14 cellular contexts compared by ENCODE assay signal in genomic region chr9:70587143-70587710, GRCh38.
DNase-seq lines count a peak whose midpoint lies in the region; ATAC-seq lines count a peak whose summit lies in the region.
"Had no signal": no experiment of that assay in that cellular context is flagged by ENCODE, and none has a peak within 500 bp of the region (broad histone marks: within the 10 kb centered on the region; RNA-seq: fewer than 3 reads in every experiment).

No MANE protein-coding gene starts in this region.

- peaks cover 6% of the 10 kb centered on the region for H3K27me3 Mint-ChIP-seq in T-helper 17 cell
- H3K27me3 Mint-ChIP-seq: activated naive CD4-positive, alpha-beta T cell treated with anti-CD3 and anti-CD28 coated beads, Interleukin-2, amount 10 ng/mL, durations not matched to agents 7 days and 5 days had no signal

- ATAC-seq in left cardiac atrium (peak; percentile 76 to 77), sciatic nerve (peak; percentile 26), GM18511 (IDR thresholded peaks at IDR 0.05; ENCODE audit: unreplicated experiment) (no peak), T-helper 17 cell (no peak)
- ATAC-seq: stimulated activated effector memory CD8-positive, alpha-beta T cell treated with anti-CD3 and anti-CD28 coated beads, Interleukin-12 subunit alpha, Interleukin-12 subunit beta, amount 100 ng/mL, for 72 hours had no signal

- no peaks in the 10 kb centered on the region for H3K9me3 ChIP-seq in T-helper 17 cell (ENCODE audit: control insufficient read depth, low read length, poor library complexity, severe bottlenecking)

- H3K4me1 Mint-ChIP-seq in T-helper 17 cell: no peaks in the 10 kb centered on the region
- H3K4me1 Mint-ChIP-seq: activated B cell treated with CpG ODN at 0.5 μM for 24 hours; activated naive CD4-positive, alpha-beta T cell treated with anti-CD3 and anti-CD28 coated beads, Interleukin-2, amount 10 ng/mL, durations not matched to agents 7 days and 5 days; stimulated activated effector memory CD8-positive, alpha-beta T cell treated with anti-CD3 and anti-CD28 coated beads, Interleukin-12 subunit alpha, Interleukin-12 subunit beta, amount 100 ng/mL, for 72 hours had no signal

- no peak overlapping the region for H3K4me3 Mint-ChIP-seq in T-helper 17 cell
- H3K4me3 Mint-ChIP-seq: activated B cell treated with CpG ODN at 0.5 μM for 24 hours; activated naive CD4-positive, alpha-beta T cell treated with anti-CD3 and anti-CD28 coated beads, Interleukin-2, amount 10 ng/mL, durations not matched to agents 7 days and 5 days; stimulated activated effector memory CD8-positive, alpha-beta T cell treated with anti-CD3 and anti-CD28 coated beads, Interleukin-12 subunit alpha, Interleukin-12 subunit beta, amount 100 ng/mL, for 72 hours had no signal

- DNase-seq in EH (ENCODE audit: low read depth) (peak; percentile 95), astrocyte of the hippocampus (ENCODE audit: low read depth, low spot score) (peak; percentile 83), left cardiac atrium (no peak), sciatic nerve (ENCODE audit: low spot score) (no peak), HPDE6-E6E7 (ENCODE audit: extremely low spot score) (no peak), T-helper 17 cell (no peak)
- no peak for DNase-seq in activated CD8-positive, alpha-beta memory T cell treated with anti-CD3 and anti-CD28 coated beads for 24 hours
- DNase-seq: activated B cell treated with CpG ODN at 0.5 μM for 24 hours; activated naive CD4-positive, alpha-beta T cell treated with anti-CD3 and anti-CD28 coated beads, Interleukin-2, amount 10 ng/mL, durations not matched to agents 7 days and 5 days; glutamatergic neuron; KG1; NCI-H82 had no signal

- intact Hi-C loops in left cardiac atrium (cut with DNase I) (loop anchor here in 1 of 2 donors (5.0 kb wide), 1 partner anchor 100 kb away; no protein-coding TSS in a partner anchor), sciatic nerve (cut with DNase I) (no loop called here)

- no peak overlapping the region for H3K27ac Mint-ChIP-seq in T-helper 17 cell
- H3K27ac Mint-ChIP-seq: activated B cell treated with CpG ODN at 0.5 μM for 24 hours; activated naive CD4-positive, alpha-beta T cell treated with anti-CD3 and anti-CD28 coated beads, Interleukin-2, amount 10 ng/mL, durations not matched to agents 7 days and 5 days; stimulated activated effector memory CD8-positive, alpha-beta T cell treated with anti-CD3 and anti-CD28 coated beads, Interleukin-12 subunit alpha, Interleukin-12 subunit beta, amount 100 ng/mL, for 72 hours had no signal

- no peaks in the 10 kb centered on the region for H3K36me3 Mint-ChIP-seq in T-helper 17 cell (ENCODE audit: low read depth)
- H3K36me3 Mint-ChIP-seq: activated naive CD4-positive, alpha-beta T cell treated with anti-CD3 and anti-CD28 coated beads, Interleukin-2, amount 10 ng/mL, durations not matched to agents 7 days and 5 days; stimulated activated effector memory CD8-positive, alpha-beta T cell treated with anti-CD3 and anti-CD28 coated beads, Interleukin-12 subunit alpha, Interleukin-12 subunit beta, amount 100 ng/mL, for 72 hours had no signal

Comparison
In these comparisons a context has a peak if more than half of its experiments do, and no peak if none do; other contexts are left out.
1. DNase-seq: peak in EH (single experiment) and astrocyte of the hippocampus (single experiment); none in left cardiac atrium (single experiment), sciatic nerve (single experiment), HPDE6-E6E7 (single experiment), activated CD8-positive, alpha-beta memory T cell treated with anti-CD3 and anti-CD28 coated beads for 24 hours (single experiment) and T-helper 17 cell (0 of 3).
2. ATAC-seq: peak in left cardiac atrium (2 of 2) and sciatic nerve (single experiment); none in GM18511 (single experiment) and T-helper 17 cell (single experiment).